In the genomic region with DNA sequence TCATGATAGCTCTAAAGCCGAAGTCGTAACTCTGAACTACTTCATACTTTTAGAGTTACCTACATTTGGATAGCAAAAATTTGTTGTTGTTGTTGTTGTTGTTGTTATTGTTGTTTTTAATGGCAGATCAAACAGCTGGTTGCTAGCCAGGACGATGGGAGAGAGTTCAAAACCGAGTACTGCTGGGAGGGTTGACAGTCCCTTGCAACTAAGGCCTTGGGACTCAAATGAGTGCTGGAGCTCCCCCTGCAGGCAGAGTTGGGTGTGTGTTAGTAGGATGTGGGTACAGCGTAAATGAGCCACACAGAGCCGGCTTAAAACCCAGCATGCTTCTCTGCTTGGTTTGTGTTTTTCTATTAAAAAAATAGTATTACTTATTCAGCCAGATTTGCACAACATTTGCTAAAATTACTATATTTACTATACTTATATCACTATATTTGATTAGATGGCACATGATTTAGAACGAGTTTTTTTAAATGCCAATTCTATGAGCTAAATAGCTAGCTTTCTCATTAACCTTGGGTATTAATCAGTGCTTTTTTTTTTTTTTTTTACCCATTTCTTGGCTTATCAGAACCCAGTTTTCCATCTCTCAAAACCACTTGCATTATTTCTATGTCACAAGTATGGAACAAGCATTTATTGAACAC, we compare ENCODE assay signal across 8 cellular contexts.
A peak's percentile ranks its signal among the peaks of the same experiment; 100 is the strongest.
DNase-seq lines count a peak whose midpoint lies in the region; ATAC-seq lines count a peak whose summit lies in the region.

No MANE protein-coding gene starts in this region.

- H3K4me1 Mint-ChIP-seq in central memory CD8-positive, alpha-beta T cell: peaks cover 5% of the 10 kb centered on the region

- H3K27me3 Mint-ChIP-seq in central memory CD8-positive, alpha-beta T cell: no peaks in the 10 kb centered on the region

- DNase-seq in AG20443 (ENCODE audit: low spot score): peak; percentile 93
- peak; percentile 82 for DNase-seq in NCI-H345 treated with DMSO at 0.1 percent for 48 hours (lab: John Stamatoyannopoulos, UW; ENCODE audit: unreplicated experiment)
- peak; percentile 71 for DNase-seq in activated CD4-positive, CD25-positive, alpha-beta regulatory T cell treated with anti-CD3 and anti-CD28 coated beads, Interleukin-2, amount 50 U/mL, for 16 hours (ENCODE audit: low read depth, low spot score)
- peak; percentile 71 to 77 for DNase-seq in central memory CD8-positive, alpha-beta T cell (ENCODE audit: low spot score in 2 of 2)
- DNase-seq in kidney glomerular epithelial cell (lab: John Stamatoyannopoulos, UW): peak; percentile 71
- DNase-seq in stimulated activated CD4-positive, alpha-beta T cell treated with anti-CD3 and anti-CD28 coated beads, Interleukin-4, amount 100 ng/mL, for 1 hour: peak; percentile 82

- no peak overlapping the region for H3K27ac Mint-ChIP-seq in central memory CD8-positive, alpha-beta T cell (ENCODE audit: low read depth)

- no peak overlapping the region for H3K4me3 Mint-ChIP-seq in central memory CD8-positive, alpha-beta T cell

- no peaks in the 10 kb centered on the region for H3K9me3 Mint-ChIP-seq in central memory CD8-positive, alpha-beta T cell

- H3K36me3 Mint-ChIP-seq in central memory CD8-positive, alpha-beta T cell (ENCODE audit: insufficient read depth): no peaks in the 10 kb centered on the region

- ATAC-seq in GM19023 (IDR thresholded peaks at IDR 0.05; ENCODE audit: unreplicated experiment) (peak; percentile 92), HG03354 (IDR thresholded peaks at IDR 0.05; ENCODE audit: poor library complexity, severe bottlenecking, unreplicated experiment) (peak; percentile 96)
- ATAC-seq in central memory CD8-positive, alpha-beta T cell (replicated peaks; ENCODE audit: extremely low read depth, poor library complexity, severe bottlenecking): peak; percentile 95

Comparison
In these comparisons a context has a peak if more than half of its experiments do, and no peak if none do; other contexts are left out.
1. Peak in every context shown above with its lines: DNase-seq and ATAC-seq.